ENCODE assay signal across 8 cellular contexts in the genomic region with DNA sequence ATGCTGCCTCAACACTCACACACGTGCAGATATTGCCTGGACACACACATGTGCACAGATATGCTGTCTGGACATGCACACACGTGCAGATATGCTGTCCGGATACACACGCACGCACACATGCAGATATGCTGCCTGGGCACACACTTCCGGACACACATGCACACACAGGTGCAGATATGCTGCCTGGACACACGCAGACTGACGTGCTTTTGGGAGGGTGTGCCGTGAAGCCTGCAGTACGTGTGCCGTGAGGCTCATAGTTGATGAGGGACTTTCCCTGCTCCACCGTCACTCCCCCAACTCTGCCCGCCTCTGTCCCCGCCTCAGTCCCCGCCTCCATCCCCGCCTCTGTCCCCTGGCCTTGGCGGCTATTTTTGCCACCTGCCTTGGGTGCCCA. TPM values are rescaled to one million over a fixed set of nuclear protein-coding genes. Genes with fewer than 3 reads are reported as not detected.
DNase-seq lines count a peak whose midpoint lies in the region; ATAC-seq, FAIRE-seq and TF ChIP-seq lines count a peak whose summit lies in the region.

No MANE protein-coding gene starts in this region.

- H3K4me2 ChIP-seq in BLaER1 treated with 17β-estradiol and CSF1 and Interleukin-3, amounts not matched to agents 10 nM and 100 nM: peak overlapping the region in 8 of 11 experiments; percentile 15 to 68 (median 32); a peak in 10 of 22 replicates

- no peaks in the 10 kb centered on the region for H3K4me1 Mint-ChIP-seq in activated T-cell treated with anti-CD3 and anti-CD28 coated beads, Interleukin-2, amount 50 U/mL, for 72 hours (ENCODE audit: low read depth)
- H3K4me1 Mint-ChIP-seq in nephron progenitor cell: peaks cover 37% of the 10 kb centered on the region

- H3K9me3 Mint-ChIP-seq in activated T-cell treated with anti-CD3 and anti-CD28 coated beads, Interleukin-2, amount 50 U/mL, for 72 hours: no peaks in the 10 kb centered on the region
- H3K9me3 Mint-ChIP-seq in nephron progenitor cell: no peaks in the 10 kb centered on the region

- peaks cover 18 to 36% (median 26%) of the 10 kb centered on the region in 11 experiments for H3K36me3 ChIP-seq in BLaER1 treated with 17β-estradiol and CSF1 and Interleukin-3, amounts not matched to agents 10 nM and 100 nM

- peak; percentile 96 for DNase-seq in GM19239 (ENCODE audit: insufficient read length, low spot score)
- DNase-seq in activated T-cell treated with anti-CD3 and anti-CD28 coated beads, Interleukin-2, amount 50 U/mL, for 72 hours: peak; percentile 48 to 59
- peak; percentile 47 for DNase-seq in nephron progenitor cell
- DNase-seq in NCI-H2107 treated with DMSO at 0.1 percent for 48 hours (lab: John Stamatoyannopoulos, UW; ENCODE audit: unreplicated experiment): no peak
- DNase-seq in C1 segment of cervical spinal cord (lab: John Stamatoyannopoulos, UW): no peak
- no peak for DNase-seq in ecto neural progenitor cell (ENCODE audit: low spot score)

- peaks cover 4 to 19% (median 7%) of the 10 kb centered on the region in 11 experiments; a peak in 20 of 22 replicates for H3K27me3 ChIP-seq in BLaER1 treated with 17β-estradiol and CSF1 and Interleukin-3, amounts not matched to agents 10 nM and 100 nM

- H3K27me3 Mint-ChIP-seq in activated T-cell treated with anti-CD3 and anti-CD28 coated beads, Interleukin-2, amount 50 U/mL, for 72 hours (ENCODE audit: low read depth): no peaks in the 10 kb centered on the region
- no peaks in the 10 kb centered on the region for H3K27me3 Mint-ChIP-seq in nephron progenitor cell (ENCODE audit: low read depth, poor library complexity)

- peak; percentile 90 for FAIRE-seq in GM19239 (lab: Jason Lieb, UNC)

- no peak overlapping the region for H3K27ac Mint-ChIP-seq in activated T-cell treated with anti-CD3 and anti-CD28 coated beads, Interleukin-2, amount 50 U/mL, for 72 hours
- H3K27ac Mint-ChIP-seq in nephron progenitor cell: no peak overlapping the region

- peaks cover 50 to 69% (median 54%) of the 10 kb centered on the region in 10 experiments for H3K4me1 ChIP-seq in BLaER1 treated with 17β-estradiol and CSF1 and Interleukin-3, amounts not matched to agents 10 nM and 100 nM

- peaks cover 0 to 89% (median 44%) of the 10 kb centered on the region in 11 experiments; a peak in 19 of 22 replicates for H4K20me1 ChIP-seq in BLaER1 treated with 17β-estradiol and CSF1 and Interleukin-3, amounts not matched to agents 10 nM and 100 nM

- peak; percentile 54 for ATAC-seq in HG03469 (IDR thresholded peaks at IDR 0.05; ENCODE audit: unreplicated experiment)
- ATAC-seq in activated T-cell treated with anti-CD3 and anti-CD28 coated beads, Interleukin-2, amount 50 U/mL, for 72 hours (replicated peaks in 1 of 2): peak; percentile 70 to 82

- no peak for TF ChIP-seq CTCF in nephron progenitor cell (IDR thresholded peaks at IDR 0.05)

- H3K9me3 ChIP-seq in BLaER1 treated with 17β-estradiol and CSF1 and Interleukin-3, amounts not matched to agents 10 nM and 100 nM (replicated peaks in 1 of 11): no peaks in the 10 kb centered on the region

- no peak overlapping the region for H3K4me3 ChIP-seq in BLaER1 treated with 17β-estradiol and CSF1 and Interleukin-3, amounts not matched to agents 10 nM and 100 nM

- H3K27ac ChIP-seq in BLaER1 treated with 17β-estradiol and CSF1 and Interleukin-3, amounts not matched to agents 10 nM and 100 nM: no peak overlapping the region

- no peak overlapping the region for H3K9ac ChIP-seq in BLaER1 treated with 17β-estradiol and CSF1 and Interleukin-3, amounts not matched to agents 10 nM and 100 nM

- H3K36me3 Mint-ChIP-seq in activated T-cell treated with anti-CD3 and anti-CD28 coated beads, Interleukin-2, amount 50 U/mL, for 72 hours (ENCODE audit: insufficient read depth in 2 of 2): peaks cover 2 to 3% of the 10 kb centered on the region in 2 donors
- peaks cover 14% of the 10 kb centered on the region for H3K36me3 Mint-ChIP-seq in nephron progenitor cell (ENCODE audit: low read depth)

- no peak overlapping the region for H3K4me3 Mint-ChIP-seq in activated T-cell treated with anti-CD3 and anti-CD28 coated beads, Interleukin-2, amount 50 U/mL, for 72 hours
- H3K4me3 Mint-ChIP-seq in nephron progenitor cell: no peak overlapping the region

RNA-seq across cellular contexts. Expression of a gene that starts 14.7 kb away (rescaled TPM):
- total RNA-seq in activated T-cell treated with anti-CD3 and anti-CD28 coated beads, Interleukin-2, amount 50 U/mL, for 72 hours: 10 to 100 TPM; 15.9 to 18.6 TPM

RNA-seq across cellular contexts. Expression of a gene that starts 32.9 kb away (rescaled TPM):
- total RNA-seq in activated T-cell treated with anti-CD3 and anti-CD28 coated beads, Interleukin-2, amount 50 U/mL, for 72 hours: not detected

RNA-seq across cellular contexts. Expression of a gene that starts 39.3 kb away (rescaled TPM):
- total RNA-seq in activated T-cell treated with anti-CD3 and anti-CD28 coated beads, Interleukin-2, amount 50 U/mL, for 72 hours: 10 to 100 TPM; 11.8 to 13.9 TPM

RNA-seq across cellular contexts. Expression of a gene that starts 52.7 kb away (rescaled TPM):
- total RNA-seq in activated T-cell treated with anti-CD3 and anti-CD28 coated beads, Interleukin-2, amount 50 U/mL, for 72 hours: 10 to 100 TPM in 1 of 2 donors, 1 to 10 TPM in 1; 8.8 to 12.0 TPM

Comparison
In these comparisons a context has a peak if more than half of its experiments do, and no peak if none do; other contexts are left out.
1. DNase-seq: peak in GM19239 (single experiment), activated T-cell treated with anti-CD3 and anti-CD28 coated beads, Interleukin-2, amount 50 U/mL, for 72 hours (2 of 2) and nephron progenitor cell (single experiment); none in NCI-H2107 treated with DMSO at 0.1 percent for 48 hours (single experiment), C1 segment of cervical spinal cord (0 of 14) and ecto neural progenitor cell (single experiment).